In the genomic region with DNA sequence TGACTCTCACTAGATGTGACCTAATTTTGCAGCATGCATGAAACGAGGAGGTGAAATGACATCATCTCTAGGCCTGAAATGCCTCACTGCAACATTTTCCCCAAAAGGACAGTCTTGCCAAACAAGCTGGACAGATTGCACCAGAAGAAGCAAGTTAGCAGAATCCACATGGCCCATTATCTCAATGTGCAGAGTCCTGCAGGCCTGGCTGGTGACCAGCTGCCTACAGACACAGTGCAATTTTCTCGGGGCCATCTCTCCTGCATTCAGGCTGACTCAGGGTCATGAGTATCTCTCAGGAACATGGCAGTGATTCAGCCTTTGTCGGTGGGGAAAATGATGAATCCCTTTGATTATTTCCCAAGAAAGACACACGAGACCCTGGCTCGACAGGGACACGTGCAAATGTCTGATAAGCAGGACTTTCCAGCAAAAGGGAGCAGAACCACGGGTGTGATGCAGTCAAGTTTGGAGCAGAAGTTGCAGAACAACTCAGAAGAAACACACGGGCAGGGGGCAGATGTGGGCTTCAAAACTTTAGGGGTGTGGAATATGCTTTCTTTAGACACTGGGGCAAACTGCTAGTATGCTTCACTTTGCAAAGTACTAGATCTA, we compare ENCODE assay signal across 1 cellular context.
TF ChIP-seq lines count a peak whose summit lies in the region.

No MANE protein-coding gene starts in this region.

TF ChIP-seq in K562, 482 proteins besides CTCF, POLR2A, EP300 and RAD21 (continued from another document and continues in another):
- TF ChIP-seq, protein P1, sequence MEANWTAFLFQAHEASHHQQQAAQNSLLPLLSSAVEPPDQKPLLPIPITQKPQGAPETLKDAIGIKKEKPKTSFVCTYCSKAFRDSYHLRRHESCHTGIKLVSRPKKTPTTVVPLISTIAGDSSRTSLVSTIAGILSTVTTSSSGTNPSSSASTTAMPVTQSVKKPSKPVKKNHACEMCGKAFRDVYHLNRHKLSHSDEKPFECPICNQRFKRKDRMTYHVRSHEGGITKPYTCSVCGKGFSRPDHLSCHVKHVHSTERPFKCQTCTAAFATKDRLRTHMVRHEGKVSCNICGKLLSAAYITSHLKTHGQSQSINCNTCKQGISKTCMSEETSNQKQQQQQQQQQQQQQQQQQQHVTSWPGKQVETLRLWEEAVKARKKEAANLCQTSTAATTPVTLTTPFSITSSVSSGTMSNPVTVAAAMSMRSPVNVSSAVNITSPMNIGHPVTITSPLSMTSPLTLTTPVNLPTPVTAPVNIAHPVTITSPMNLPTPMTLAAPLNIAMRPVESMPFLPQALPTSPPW (CRISPR knock-in tag; IDR thresholded peaks at IDR 0.05): peak; percentile 49
- TF ChIP-seq DNMT1 (IDR thresholded peaks at IDR 0.05) (no peak), NELFE (IDR thresholded peaks at IDR 0.05; ENCODE audit: insufficient read depth, insufficient read length) (no peak), TCF7 (IDR thresholded peaks at IDR 0.05; ENCODE audit: borderline replicate concordance) (0 out of 2 replicates have a peak, but pooled peaks have one; percentile 23), YBX1 (IDR thresholded peaks at IDR 0.05) (no peak), ARHGAP35 (IDR thresholded peaks at IDR 0.05; ENCODE audit: partially characterized antibody) (no peak), IFI16 (CRISPR knock-in tag; IDR thresholded peaks at IDR 0.05) (no peak), ELF4 (CRISPR knock-in tag; IDR thresholded peaks at IDR 0.05) (peak; percentile 85; the same call in 1 of the 2 replicates), NCOA6 (IDR thresholded peaks at IDR 0.05) (no peak), U2AF1 (optimal IDR thresholded peaks at IDR 0.05; ENCODE audit: low read depth, low read length) (no peak), PPARD (CRISPR knock-in tag; IDR thresholded peaks at IDR 0.05) (no peak), NCOA1 (IDR thresholded peaks at IDR 0.05; ENCODE audit: low read depth) (peak; percentile 78)
- TF ChIP-seq, protein P2, sequence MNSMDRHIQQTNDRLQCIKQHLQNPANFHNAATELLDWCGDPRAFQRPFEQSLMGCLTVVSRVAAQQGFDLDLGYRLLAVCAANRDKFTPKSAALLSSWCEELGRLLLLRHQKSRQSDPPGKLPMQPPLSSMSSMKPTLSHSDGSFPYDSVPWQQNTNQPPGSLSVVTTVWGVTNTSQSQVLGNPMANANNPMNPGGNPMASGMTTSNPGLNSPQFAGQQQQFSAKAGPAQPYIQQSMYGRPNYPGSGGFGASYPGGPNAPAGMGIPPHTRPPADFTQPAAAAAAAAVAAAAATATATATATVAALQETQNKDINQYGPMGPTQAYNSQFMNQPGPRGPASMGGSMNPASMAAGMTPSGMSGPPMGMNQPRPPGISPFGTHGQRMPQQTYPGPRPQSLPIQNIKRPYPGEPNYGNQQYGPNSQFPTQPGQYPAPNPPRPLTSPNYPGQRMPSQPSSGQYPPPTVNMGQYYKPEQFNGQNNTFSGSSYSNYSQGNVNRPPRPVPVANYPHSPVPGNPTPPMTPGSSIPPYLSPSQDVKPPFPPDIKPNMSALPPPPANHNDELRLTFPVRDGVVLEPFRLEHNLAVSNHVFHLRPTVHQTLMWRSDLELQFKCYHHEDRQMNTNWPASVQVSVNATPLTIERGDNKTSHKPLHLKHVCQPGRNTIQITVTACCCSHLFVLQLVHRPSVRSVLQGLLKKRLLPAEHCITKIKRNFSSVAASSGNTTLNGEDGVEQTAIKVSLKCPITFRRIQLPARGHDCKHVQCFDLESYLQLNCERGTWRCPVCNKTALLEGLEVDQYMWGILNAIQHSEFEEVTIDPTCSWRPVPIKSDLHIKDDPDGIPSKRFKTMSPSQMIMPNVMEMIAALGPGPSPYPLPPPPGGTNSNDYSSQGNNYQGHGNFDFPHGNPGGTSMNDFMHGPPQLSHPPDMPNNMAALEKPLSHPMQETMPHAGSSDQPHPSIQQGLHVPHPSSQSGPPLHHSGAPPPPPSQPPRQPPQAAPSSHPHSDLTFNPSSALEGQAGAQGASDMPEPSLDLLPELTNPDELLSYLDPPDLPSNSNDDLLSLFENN (IDR thresholded peaks at IDR 0.05; ENCODE audit: low read depth in 2 of 2, low read length in 2 of 2): peak in 1 of 2 experiments; percentile 85; a peak in 1 of 4 replicates
- TF ChIP-seq, protein P3, sequence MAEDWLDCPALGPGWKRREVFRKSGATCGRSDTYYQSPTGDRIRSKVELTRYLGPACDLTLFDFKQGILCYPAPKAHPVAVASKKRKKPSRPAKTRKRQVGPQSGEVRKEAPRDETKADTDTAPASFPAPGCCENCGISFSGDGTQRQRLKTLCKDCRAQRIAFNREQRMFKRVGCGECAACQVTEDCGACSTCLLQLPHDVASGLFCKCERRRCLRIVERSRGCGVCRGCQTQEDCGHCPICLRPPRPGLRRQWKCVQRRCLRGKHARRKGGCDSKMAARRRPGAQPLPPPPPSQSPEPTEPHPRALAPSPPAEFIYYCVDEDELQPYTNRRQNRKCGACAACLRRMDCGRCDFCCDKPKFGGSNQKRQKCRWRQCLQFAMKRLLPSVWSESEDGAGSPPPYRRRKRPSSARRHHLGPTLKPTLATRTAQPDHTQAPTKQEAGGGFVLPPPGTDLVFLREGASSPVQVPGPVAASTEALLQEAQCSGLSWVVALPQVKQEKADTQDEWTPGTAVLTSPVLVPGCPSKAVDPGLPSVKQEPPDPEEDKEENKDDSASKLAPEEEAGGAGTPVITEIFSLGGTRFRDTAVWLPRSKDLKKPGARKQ (CRISPR knock-in tag; IDR thresholded peaks at IDR 0.05): no peak
- TF ChIP-seq, protein P4, sequence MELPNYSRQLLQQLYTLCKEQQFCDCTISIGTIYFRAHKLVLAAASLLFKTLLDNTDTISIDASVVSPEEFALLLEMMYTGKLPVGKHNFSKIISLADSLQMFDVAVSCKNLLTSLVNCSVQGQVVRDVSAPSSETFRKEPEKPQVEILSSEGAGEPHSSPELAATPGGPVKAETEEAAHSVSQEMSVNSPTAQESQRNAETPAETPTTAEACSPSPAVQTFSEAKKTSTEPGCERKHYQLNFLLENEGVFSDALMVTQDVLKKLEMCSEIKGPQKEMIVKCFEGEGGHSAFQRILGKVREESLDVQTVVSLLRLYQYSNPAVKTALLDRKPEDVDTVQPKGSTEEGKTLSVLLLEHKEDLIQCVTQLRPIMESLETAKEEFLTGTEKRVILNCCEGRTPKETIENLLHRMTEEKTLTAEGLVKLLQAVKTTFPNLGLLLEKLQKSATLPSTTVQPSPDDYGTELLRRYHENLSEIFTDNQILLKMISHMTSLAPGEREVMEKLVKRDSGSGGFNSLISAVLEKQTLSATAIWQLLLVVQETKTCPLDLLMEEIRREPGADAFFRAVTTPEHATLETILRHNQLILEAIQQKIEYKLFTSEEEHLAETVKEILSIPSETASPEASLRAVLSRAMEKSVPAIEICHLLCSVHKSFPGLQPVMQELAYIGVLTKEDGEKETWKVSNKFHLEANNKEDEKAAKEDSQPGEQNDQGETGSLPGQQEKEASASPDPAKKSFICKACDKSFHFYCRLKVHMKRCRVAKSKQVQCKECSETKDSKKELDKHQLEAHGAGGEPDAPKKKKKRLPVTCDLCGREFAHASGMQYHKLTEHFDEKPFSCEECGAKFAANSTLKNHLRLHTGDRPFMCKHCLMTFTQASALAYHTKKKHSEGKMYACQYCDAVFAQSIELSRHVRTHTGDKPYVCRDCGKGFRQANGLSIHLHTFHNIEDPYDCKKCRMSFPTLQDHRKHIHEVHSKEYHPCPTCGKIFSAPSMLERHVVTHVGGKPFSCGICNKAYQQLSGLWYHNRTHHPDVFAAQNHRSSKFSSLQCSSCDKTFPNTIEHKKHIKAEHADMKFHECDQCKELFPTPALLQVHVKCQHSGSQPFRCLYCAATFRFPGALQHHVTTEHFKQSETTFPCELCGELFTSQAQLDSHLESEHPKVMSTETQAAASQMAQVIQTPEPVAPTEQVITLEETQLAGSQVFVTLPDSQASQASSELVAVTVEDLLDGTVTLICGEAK (IDR thresholded peaks at IDR 0.05): no peak
- TF ChIP-seq, protein P4 (CRISPR knock-in tag; IDR thresholded peaks at IDR 0.05): no peak
- TF ChIP-seq, protein P5, sequence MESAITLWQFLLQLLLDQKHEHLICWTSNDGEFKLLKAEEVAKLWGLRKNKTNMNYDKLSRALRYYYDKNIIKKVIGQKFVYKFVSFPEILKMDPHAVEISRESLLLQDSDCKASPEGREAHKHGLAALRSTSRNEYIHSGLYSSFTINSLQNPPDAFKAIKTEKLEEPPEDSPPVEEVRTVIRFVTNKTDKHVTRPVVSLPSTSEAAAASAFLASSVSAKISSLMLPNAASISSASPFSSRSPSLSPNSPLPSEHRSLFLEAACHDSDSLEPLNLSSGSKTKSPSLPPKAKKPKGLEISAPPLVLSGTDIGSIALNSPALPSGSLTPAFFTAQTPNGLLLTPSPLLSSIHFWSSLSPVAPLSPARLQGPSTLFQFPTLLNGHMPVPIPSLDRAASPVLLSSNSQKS (CRISPR knock-in tag; IDR thresholded peaks at IDR 0.05): no peak
- TF ChIP-seq, protein P6, sequence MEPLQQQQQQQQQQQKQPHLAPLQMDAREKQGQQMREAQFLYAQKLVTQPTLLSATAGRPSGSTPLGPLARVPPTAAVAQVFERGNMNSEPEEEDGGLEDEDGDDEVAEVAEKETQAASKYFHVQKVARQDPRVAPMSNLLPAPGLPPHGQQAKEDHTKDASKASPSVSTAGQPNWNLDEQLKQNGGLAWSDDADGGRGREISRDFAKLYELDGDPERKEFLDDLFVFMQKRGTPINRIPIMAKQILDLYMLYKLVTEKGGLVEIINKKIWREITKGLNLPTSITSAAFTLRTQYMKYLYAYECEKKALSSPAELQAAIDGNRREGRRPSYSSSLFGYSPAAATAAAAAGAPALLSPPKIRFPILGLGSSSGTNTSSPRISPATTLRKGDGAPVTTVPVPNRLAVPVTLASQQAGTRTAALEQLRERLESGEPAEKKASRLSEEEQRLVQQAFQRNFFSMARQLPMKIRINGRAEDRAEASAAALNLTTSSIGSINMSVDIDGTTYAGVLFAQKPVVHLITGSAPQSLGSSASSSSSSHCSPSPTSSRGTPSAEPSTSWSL (CRISPR knock-in tag; IDR thresholded peaks at IDR 0.05; ENCODE audit: borderline replicate concordance): no peak
- TF ChIP-seq, protein P7, sequence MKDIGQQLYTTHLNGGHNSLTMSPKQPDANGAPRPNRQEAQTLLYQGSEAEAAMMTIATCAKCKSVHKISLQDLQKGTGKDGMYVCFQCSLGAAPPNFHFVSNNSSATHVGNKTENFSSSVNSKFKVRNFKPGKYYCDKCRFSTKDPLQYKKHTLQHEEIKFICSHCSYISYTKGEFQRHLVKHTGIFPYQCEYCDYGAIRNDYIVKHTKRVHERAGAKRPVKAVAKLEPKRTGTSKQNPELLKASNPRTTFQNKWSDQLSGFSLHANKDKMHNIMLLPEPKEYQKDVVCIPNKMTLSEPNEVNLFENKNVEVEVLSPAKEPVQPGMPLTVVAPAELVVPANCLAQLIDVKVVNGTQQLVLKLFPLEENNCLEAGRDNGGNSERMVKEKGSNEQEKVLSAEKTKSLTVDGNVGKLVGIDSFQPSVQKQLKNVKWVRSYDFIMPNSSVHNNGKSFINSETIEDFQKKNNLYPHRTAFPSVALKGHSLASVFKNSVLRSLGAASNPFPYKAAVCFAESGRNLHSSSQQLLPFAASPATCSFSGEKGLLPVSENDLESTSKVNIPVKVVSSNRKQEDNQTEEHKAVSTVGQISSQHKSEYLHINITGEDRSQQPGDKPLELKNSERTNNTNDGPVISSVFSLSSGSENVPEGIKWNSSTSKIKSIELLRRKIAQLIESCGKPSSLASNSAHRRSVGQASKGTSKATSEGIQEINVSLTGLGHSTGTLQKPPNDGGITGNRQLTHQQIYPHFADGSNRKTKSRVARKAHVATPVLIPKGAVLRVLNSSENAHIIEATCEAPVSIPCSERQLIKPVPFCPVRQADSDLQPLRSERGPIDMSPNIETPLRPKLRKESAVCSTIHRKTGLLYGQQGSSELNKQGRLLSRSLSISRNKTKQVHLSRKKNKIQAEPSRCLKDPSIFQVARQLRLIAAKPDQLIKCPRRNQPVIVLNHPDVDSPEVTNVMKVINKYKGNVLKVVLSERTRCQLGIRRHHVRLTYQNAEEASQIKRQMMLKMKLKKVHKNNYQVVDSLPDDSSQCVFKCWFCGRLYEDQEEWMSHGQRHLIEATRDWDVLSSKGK (CRISPR knock-in tag; IDR thresholded peaks at IDR 0.05): no peak
- TF ChIP-seq, protein P8, sequence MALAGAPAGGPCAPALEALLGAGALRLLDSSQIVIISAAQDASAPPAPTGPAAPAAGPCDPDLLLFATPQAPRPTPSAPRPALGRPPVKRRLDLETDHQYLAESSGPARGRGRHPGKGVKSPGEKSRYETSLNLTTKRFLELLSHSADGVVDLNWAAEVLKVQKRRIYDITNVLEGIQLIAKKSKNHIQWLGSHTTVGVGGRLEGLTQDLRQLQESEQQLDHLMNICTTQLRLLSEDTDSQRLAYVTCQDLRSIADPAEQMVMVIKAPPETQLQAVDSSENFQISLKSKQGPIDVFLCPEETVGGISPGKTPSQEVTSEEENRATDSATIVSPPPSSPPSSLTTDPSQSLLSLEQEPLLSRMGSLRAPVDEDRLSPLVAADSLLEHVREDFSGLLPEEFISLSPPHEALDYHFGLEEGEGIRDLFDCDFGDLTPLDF (CRISPR knock-in tag; IDR thresholded peaks at IDR 0.05): peak; percentile 71
- TF ChIP-seq, protein P9, sequence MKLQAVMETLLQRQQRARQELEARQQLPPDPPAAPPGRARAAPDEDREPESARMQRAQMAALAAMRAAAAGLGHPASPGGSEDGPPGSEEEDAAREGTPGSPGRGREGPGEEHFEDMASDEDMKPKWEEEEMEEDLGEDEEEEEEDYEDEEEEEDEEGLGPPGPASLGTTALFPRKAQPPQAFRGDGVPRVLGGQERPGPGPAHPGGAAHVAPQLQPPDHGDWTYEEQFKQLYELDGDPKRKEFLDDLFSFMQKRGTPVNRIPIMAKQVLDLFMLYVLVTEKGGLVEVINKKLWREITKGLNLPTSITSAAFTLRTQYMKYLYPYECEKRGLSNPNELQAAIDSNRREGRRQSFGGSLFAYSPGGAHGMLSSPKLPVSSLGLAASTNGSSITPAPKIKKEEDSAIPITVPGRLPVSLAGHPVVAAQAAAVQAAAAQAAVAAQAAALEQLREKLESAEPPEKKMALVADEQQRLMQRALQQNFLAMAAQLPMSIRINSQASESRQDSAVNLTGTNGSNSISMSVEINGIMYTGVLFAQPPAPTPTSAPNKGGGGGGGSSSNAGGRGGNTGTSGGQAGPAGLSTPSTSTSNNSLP (IDR thresholded peaks at IDR 0.05; ENCODE audit: borderline replicate concordance, low read depth, low read length): peak; percentile 15; the same call in 1 of the 2 replicates
